Comparison of ENCODE assay signal across 16 cellular contexts in the genomic region with DNA sequence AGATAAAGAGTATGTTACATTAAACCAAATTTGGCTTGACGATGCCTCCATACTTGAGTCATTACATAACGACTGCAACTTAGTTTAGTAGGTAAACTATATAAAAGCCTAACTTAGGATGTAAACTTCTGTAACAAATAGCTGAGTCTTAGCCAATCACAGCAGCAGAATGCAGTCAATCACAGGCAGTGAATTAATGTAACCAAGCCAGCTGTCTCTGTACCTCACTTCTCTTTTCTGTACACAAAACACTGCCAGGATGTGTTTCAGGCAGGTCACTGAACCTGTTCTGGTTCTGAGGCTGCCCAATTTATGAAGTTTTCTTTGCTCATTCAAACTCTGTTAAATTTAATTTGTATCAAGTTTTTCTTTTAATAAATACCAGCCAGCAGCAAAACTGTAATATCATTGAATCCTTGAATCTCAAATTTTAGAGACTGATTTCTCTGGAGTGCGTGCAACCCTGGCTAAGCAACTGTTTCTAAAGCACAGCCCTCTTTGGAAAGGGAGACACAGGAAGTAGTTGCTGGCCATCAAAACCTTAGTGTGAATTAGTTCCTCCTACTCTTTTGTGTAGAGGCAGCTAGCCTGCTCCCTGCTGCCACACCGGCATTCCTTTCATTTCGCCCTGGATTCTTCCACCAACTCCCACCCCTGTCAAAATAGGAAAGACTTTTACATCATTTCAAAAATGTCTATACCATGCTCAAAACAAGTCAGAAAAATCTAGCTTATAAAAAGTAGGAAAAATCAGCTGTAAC. TPM values are rescaled to one million over a fixed set of nuclear protein-coding genes. Genes with fewer than 3 reads are reported as not detected.
DNase-seq lines count a peak whose midpoint lies in the region; ATAC-seq and TF ChIP-seq lines count a peak whose summit lies in the region.
"Had no signal": no experiment of that assay in that cellular context is flagged by ENCODE, and none has a peak within 500 bp of the region (broad histone marks: within the 10 kb centered on the region; RNA-seq: fewer than 3 reads in every experiment).

No MANE protein-coding gene starts in this region.

- TF ChIP-seq CTCF in CD8-positive, alpha-beta T cell (IDR thresholded peaks at IDR 0.05): no peak
- no peak for TF ChIP-seq CTCF in OCI-LY7 (conservative IDR thresholded peaks at IDR 0.05; ENCODE audit: low read length)

- H3K4me3 ChIP-seq in CD8-positive, alpha-beta T cell (ENCODE audit: low read depth, low read length): no peak overlapping the region
- H3K4me3 ChIP-seq in OCI-LY7 (ENCODE audit: low read depth, low read length, poor library complexity, severe bottlenecking): no peak overlapping the region
- H3K4me3 ChIP-seq: K562, psoas muscle, SJSA1 had no signal

- H2AFZ ChIP-seq in OCI-LY7 (ENCODE audit: low read length): no peak overlapping the region

- no peak overlapping the region for H3K27ac ChIP-seq in CD8-positive, alpha-beta T cell (ENCODE audit: low read depth, low read length)
- peak overlapping the region; percentile 48 for H3K27ac ChIP-seq in OCI-LY7 (ENCODE audit: low read depth, low read length, poor library complexity, severe bottlenecking)
- H3K27ac ChIP-seq: psoas muscle, SJSA1 had no signal

- no peaks in the 10 kb centered on the region for H3K9me3 Mint-ChIP-seq in CD8-positive, alpha-beta T cell

- POLR2A ChIA-PET in CD8-positive, alpha-beta T cell (lab: Charles Lee): interaction anchor here (0.9 to 2.0 kb wide), 3 partner anchors 11 to 212 kb away, joined by 3 to 5 read pairs (median 4); no protein-coding TSS in a partner anchor
- POLR2A ChIA-PET in OCI-LY7 (lab: Charles Lee): interaction anchor here (0.9 to 7.9 kb wide), 12 partner anchors 9 to 126 kb away, joined by 3 to 69 read pairs (median 5); no protein-coding TSS in a partner anchor

- no peak for DNase-seq in CD8-positive, alpha-beta T cell
- DNase-seq in OCI-LY7 (ENCODE audit: low spot score): peak; percentile 47
- DNase-seq in left lobe of liver (ENCODE audit: low spot score): no peak
- DNase-seq in G401 (ENCODE audit: low spot score): no peak
- no peak for DNase-seq in head of caudate nucleus
- DNase-seq in activated CD4-positive, alpha-beta T cell treated with anti-CD3 and anti-CD28 coated beads, Interleukin-2, amount 50 U/mL, for 1 hour: no peak
- DNase-seq: caudate nucleus; NCI-H1694; psoas muscle; stimulated activated CD4-positive, alpha-beta T cell treated with anti-CD3 and anti-CD28 coated beads, Interleukin-2, amount 100 ng/mL, for 24 hours; stimulated activated naive CD4-positive, alpha-beta T cell had no signal

- H3K27me3 Mint-ChIP-seq in CD8-positive, alpha-beta T cell (ENCODE audit: low read depth): no peaks in the 10 kb centered on the region

- peaks cover 32% of the 10 kb centered on the region for H3K36me3 Mint-ChIP-seq in CD8-positive, alpha-beta T cell

- no TSS peak for BruUV-seq in OCI-LY7 (replicated peaks; lab: Mats Ljungman, UMichigan)

- no peak for ATAC-seq in CD8-positive, alpha-beta T cell
- peak; percentile 43 for ATAC-seq in GM19328 (IDR thresholded peaks at IDR 0.05; ENCODE audit: unreplicated experiment)
- ATAC-seq in left lobe of liver: peak; percentile 68
- ATAC-seq in HG03196 (IDR thresholded peaks at IDR 0.05; ENCODE audit: unreplicated experiment): no peak
- ATAC-seq: esophagus mucosa, K562, psoas muscle had no signal

- H3K4me1 Mint-ChIP-seq in CD8-positive, alpha-beta T cell (ENCODE audit: low read depth): peaks cover 74% of the 10 kb centered on the region

- peaks cover 41% of the 10 kb centered on the region for H4K20me1 ChIP-seq in OCI-LY7 (ENCODE audit: insufficient read depth, low read length)

- CTCF ChIA-PET in CD8-positive, alpha-beta T cell (lab: Charles Lee): interaction anchor here (0.5 to 2.3 kb wide), 5 partner anchors 10 to 208 kb away, joined by 3 to 5 read pairs (median 3); no protein-coding TSS in a partner anchor
- CTCF ChIA-PET in OCI-LY7 (lab: Charles Lee; ENCODE audit: unreplicated experiment): interaction anchor here (1.2 to 1.3 kb wide), 3 partner anchors 8 to 16 kb away, joined by 3 to 5 read pairs (median 3); no protein-coding TSS in a partner anchor

- in situ Hi-C loops in G401 (cut with HindIII; ENCODE audit: low sequenced_read_pairs): no loop called here

- H3K4me1 ChIP-seq in CD8-positive, alpha-beta T cell (ENCODE audit: insufficient read depth, low read length): peaks cover 50% of the 10 kb centered on the region
- peaks cover 85% of the 10 kb centered on the region for H3K4me1 ChIP-seq in OCI-LY7 (ENCODE audit: insufficient read depth, low read length, poor library complexity, severe bottlenecking)

- H3K4me3 Mint-ChIP-seq in CD8-positive, alpha-beta T cell: no peak overlapping the region

- H3K4me2 ChIP-seq in OCI-LY7 (ENCODE audit: low read length): peak overlapping the region; percentile 35; the same call in 1 of the 2 replicates

- H3K9me3 ChIP-seq in CD8-positive, alpha-beta T cell (ENCODE audit: low read length): no peaks in the 10 kb centered on the region
- H3K9me3 ChIP-seq in OCI-LY7 (ENCODE audit: low read length): no peaks in the 10 kb centered on the region
- H3K9me3 ChIP-seq: psoas muscle, SJSA1 had no signal

- H3K79me2 ChIP-seq in OCI-LY7 (ENCODE audit: insufficient read depth, low read depth, low read length): peaks cover 100% of the 10 kb centered on the region

- peak overlapping the region; percentile 45 for H3K27ac Mint-ChIP-seq in CD8-positive, alpha-beta T cell

- no peaks in the 10 kb centered on the region for H3K36me3 ChIP-seq in CD8-positive, alpha-beta T cell (ENCODE audit: insufficient read depth, low read length)
- H3K36me3 ChIP-seq in OCI-LY7 (ENCODE audit: insufficient read depth, low read length): peaks cover 100% of the 10 kb centered on the region

- H3K9me2 ChIP-seq in OCI-LY7 (ENCODE audit: insufficient read depth, low read length): no peaks in the 10 kb centered on the region

- intact Hi-C loops in CD8-positive, alpha-beta T cell (cut with DNase I, micrococcal nuclease): loop anchor here in 1 of 2 experiments (5.0 kb wide), 1 partner anchor 121 kb away; no protein-coding TSS in a partner anchor
- intact Hi-C loops in OCI-LY7 (cut with micrococcal nuclease; ENCODE audit: unreplicated experiment) (no loop called here), head of caudate nucleus (cut with DNase I) (no loop called here)

- H3K27me3 ChIP-seq in CD8-positive, alpha-beta T cell (ENCODE audit: insufficient read depth, low read length): no peaks in the 10 kb centered on the region
- H3K27me3 ChIP-seq: SJSA1 had no signal

RNA-seq across cellular contexts. Expression of gene RFTN1, which starts 15.2 kb away (rescaled TPM):
- total RNA-seq in CD8-positive, alpha-beta T cell: 10 to 100 TPM; 72.9 to 75.2 TPM
- 76.6 and 81.8 TPM in 2 replicates for total RNA-seq in OCI-LY7 (2014; rRNA removed; shearing (Covaris generic))
- total RNA-seq in OCI-LY7 (2022): 138 and 152 TPM in 2 replicates
- total RNA-seq in left lobe of liver: 20.9 TPM
- total RNA-seq in G401 (2014; rRNA removed; shearing (Covaris generic)): 11.6 and 21.3 TPM in 2 replicates

Comparison
In these comparisons a context has a peak if more than half of its experiments do, and no peak if none do; other contexts are left out.
1. ATAC-seq: peak in GM19328 (single experiment) and left lobe of liver (single experiment); none in CD8-positive, alpha-beta T cell (single experiment) and HG03196 (single experiment).